Comparison of ENCODE assay signal across 19 cellular contexts in the genomic region with DNA sequence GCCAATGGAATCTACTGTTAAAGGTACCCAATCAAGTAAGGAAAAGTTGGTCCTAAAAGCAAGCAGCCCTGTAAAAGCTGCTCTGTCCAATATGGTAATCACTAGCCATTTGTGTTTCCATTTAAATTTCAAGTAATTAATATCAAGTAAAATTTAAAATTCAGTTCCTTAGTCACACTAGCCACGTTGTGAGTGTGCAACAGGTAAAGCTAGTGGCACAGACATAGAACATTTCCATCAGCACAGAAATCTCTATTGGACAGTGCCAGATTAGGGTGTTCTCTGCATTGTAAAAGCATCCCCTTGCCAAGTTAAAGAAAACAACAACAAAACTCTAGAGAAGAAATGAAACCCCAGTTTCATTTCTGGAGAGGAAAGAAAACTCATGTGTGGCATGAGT. TPM values are rescaled to one million over a fixed set of nuclear protein-coding genes. Genes with fewer than 3 reads are reported as not detected.
A peak's percentile ranks its signal among the peaks of the same experiment; 100 is the strongest.
DNase-seq lines count a peak whose midpoint lies in the region; ATAC-seq and TF ChIP-seq lines count a peak whose summit lies in the region.
"Had no signal": no experiment of that assay in that cellular context is flagged by ENCODE, and none has a peak within 500 bp of the region (broad histone marks: within the 10 kb centered on the region; RNA-seq: fewer than 3 reads in every experiment).

No MANE protein-coding gene starts in this region.

- in situ Hi-C loops in GM23248 (cut with MboI) = loop anchor here (10.0 kb wide), 1 partner anchor 264 kb away; no protein-coding TSS in a partner anchor

- H3K4me3 ChIP-seq in GM23248 (peak overlapping the region; percentile 95), RWPE2 (ENCODE audit: severe bottlenecking) (peak overlapping the region; percentile 4), fibroblast of mammary gland (ENCODE audit: control insufficient read depth, low read depth, low read length) (peak overlapping the region; percentile 93), smooth muscle cell (no peak overlapping the region)
- H3K4me3 ChIP-seq: HAP-1, SJCRH30 had no signal

- no peaks in the 10 kb centered on the region for H3K9me3 ChIP-seq in GM23248 (ENCODE audit: low read depth)
- H3K9me3 ChIP-seq in RWPE2 (ENCODE audit: severe bottlenecking) = no peaks in the 10 kb centered on the region
- no peaks in the 10 kb centered on the region for H3K9me3 ChIP-seq in smooth muscle cell (replicated peaks; ENCODE audit: low read depth)
- H3K9me3 ChIP-seq: HAP-1, SJCRH30 had no signal

- no peaks in the 10 kb centered on the region for H3K9me2 ChIP-seq in GM23248 (ENCODE audit: insufficient read depth)

- H3K27me3 ChIP-seq in GM23248 (replicated peaks; ENCODE audit: insufficient read depth) (no peaks in the 10 kb centered on the region), RWPE2 (ENCODE audit: insufficient read depth, poor library complexity, severe bottlenecking) (no peaks in the 10 kb centered on the region), smooth muscle cell (ENCODE audit: low read depth) (no peaks in the 10 kb centered on the region)
- H3K27me3 ChIP-seq: SJCRH30 had no signal

- H3K79me2 ChIP-seq in GM23248 (ENCODE audit: insufficient read depth) = peaks cover 89% of the 10 kb centered on the region
- H3K79me2 ChIP-seq in smooth muscle cell (ENCODE audit: low read depth) = peaks cover 22% of the 10 kb centered on the region

- peak overlapping the region; percentile 99 for H3K9ac ChIP-seq in GM23248
- H3K9ac ChIP-seq in smooth muscle cell (ENCODE audit: low read depth) = no peak overlapping the region

- TF ChIP-seq CTCF in RWPE2 (IDR thresholded peaks at IDR 0.05; ENCODE audit: poor library complexity, severe bottlenecking) (no peak), fibroblast of mammary gland (conservative IDR thresholded peaks at IDR 0.05; ENCODE audit: control insufficient read depth, insufficient read depth, low read depth, low read length) (no peak), smooth muscle cell (IDR thresholded peaks at IDR 0.05; ENCODE audit: borderline replicate concordance, insufficient read depth, poor library complexity, severe bottlenecking) (no peak)

- peaks cover 62% of the 10 kb centered on the region for H3K36me3 ChIP-seq in GM23248 (ENCODE audit: low read depth)
- H3K36me3 ChIP-seq in RWPE2 (ENCODE audit: low read depth) = peaks cover 87% of the 10 kb centered on the region
- no peaks in the 10 kb centered on the region for H3K36me3 ChIP-seq in smooth muscle cell (ENCODE audit: low read depth)
- H3K36me3 ChIP-seq: HAP-1 had no signal

- 38 to 63% methylated on average over 1 of the region's 1 CpG for WGBS in GM23248 (ENCODE audit: low coverage in 1 of 2, low lambda C conversion rate in 2 of 2, missing lambda C conversion rate in 2 of 2), 2 experiments
- WGBS in smooth muscle cell (ENCODE audit: low lambda C conversion rate) = 68% methylated on average over 1 of the region's 1 CpG

- ATAC-seq in RWPE2 (ENCODE audit: low read depth) = no peak
- no peak for ATAC-seq in HG02678 (IDR thresholded peaks at IDR 0.05; ENCODE audit: unreplicated experiment)
- ATAC-seq: activated CD8-positive, alpha-beta T cell treated with anti-CD3 and anti-CD28 coated beads, Interleukin-2, amount 10 ng/mL, durations not matched to agents 7 days and 5 days; left colon; natural killer cell treated with Interleukin-12 subunit alpha and Interleukin-12 subunit beta and Interleukin-15 and Interleukin-18, amount 100 ng/mL, for 72 hours had no signal

- peaks cover 69% of the 10 kb centered on the region for H3F3A ChIP-seq in GM23248 (ENCODE audit: insufficient read depth)
- H3F3A ChIP-seq in smooth muscle cell (ENCODE audit: low read depth) = peaks cover 3% of the 10 kb centered on the region

- H2AFZ ChIP-seq in GM23248 (no peak overlapping the region), smooth muscle cell (ENCODE audit: low read depth) (no peak overlapping the region)

- H3K4me1 ChIP-seq in GM23248 (ENCODE audit: insufficient read depth) (peaks cover 43% of the 10 kb centered on the region), RWPE2 (ENCODE audit: insufficient read depth, poor library complexity, severe bottlenecking) (peaks cover 55% of the 10 kb centered on the region), smooth muscle cell (ENCODE audit: low read depth) (peaks cover under 1% of the 10 kb centered on the region)

- H3K27ac ChIP-seq in GM23248 (peak overlapping the region; percentile 95), RWPE2 (ENCODE audit: poor library complexity, severe bottlenecking) (peak overlapping the region; percentile 99), smooth muscle cell (ENCODE audit: low read depth) (peak overlapping the region; percentile 96)

- H4K20me1 ChIP-seq in GM23248 (ENCODE audit: insufficient read depth) (no peaks in the 10 kb centered on the region), smooth muscle cell (ENCODE audit: low read depth) (no peaks in the 10 kb centered on the region)

- no peak for DNase-seq in GM23248
- no peak for DNase-seq in RWPE2 (ENCODE audit: low spot score)
- DNase-seq in fibroblast of mammary gland (ENCODE audit: low read depth) = no peak
- DNase-seq in smooth muscle cell (lab: John Stamatoyannopoulos, UW; ENCODE audit: unreplicated experiment) = no peak
- no peak for DNase-seq in pons (ENCODE audit: low spot score)
- no peak for DNase-seq in NCI-H2227 (lab: John Stamatoyannopoulos, UW; ENCODE audit: unreplicated experiment)
- DNase-seq in NCI-H2081 treated with DMSO at 0.1 percent for 48 hours (lab: John Stamatoyannopoulos, UW) = no peak
- DNase-seq: activated CD8-positive, alpha-beta T cell treated with anti-CD3 and anti-CD28 coated beads, Interleukin-2, amount 10 ng/mL, durations not matched to agents 7 days and 5 days; C1 segment of cervical spinal cord; DMS79; hippocampal formation; left colon; NCI-H2029; NCI-H748 treated with DMSO at 0.1 percent for 48 hours; SJCRH30; small intestine had no signal

- H3K4me2 ChIP-seq in GM23248 (ENCODE audit: unreplicated experiment) (peak overlapping the region; percentile 93), smooth muscle cell (peak overlapping the region; percentile 97)

RNA-seq across cellular contexts. Expression of gene CAV1, which starts 4.4 kb away (rescaled TPM):
- total RNA-seq in GM23248 (2014; rRNA removed; shearing (Covaris generic)) = 1,062 and 1,092 TPM in 2 replicates
- polyA plus RNA-seq in GM23248 (2016; fragmentation: Nextera tagmentation; extraction: Ambion mirVana) (1,736 and 1,789 TPM in 2 replicates), smooth muscle cell (55.8 and 71.9 TPM in 2 replicates)
- 63.4 and 84.7 TPM in 2 replicates for total RNA-seq in smooth muscle cell
- total RNA-seq: activated CD8-positive, alpha-beta T cell treated with anti-CD3 and anti-CD28 coated beads, Interleukin-2, amount 10 ng/mL, durations not matched to agents 7 days and 5 days; natural killer cell treated with Interleukin-12 subunit alpha and Interleukin-12 subunit beta and Interleukin-15 and Interleukin-18, amount 100 ng/mL, for 72 hours had no signal

RNA-seq across cellular contexts. Expression of gene CAV2, which starts 29.7 kb away (rescaled TPM):
- total RNA-seq in GM23248 (2014; rRNA removed; shearing (Covaris generic)) = 251 and 283 TPM in 2 replicates
- 344 and 358 TPM in 2 replicates for polyA plus RNA-seq in GM23248 (2016; fragmentation: Nextera tagmentation; extraction: Ambion mirVana)
- total RNA-seq in smooth muscle cell = 68.0 and 77.9 TPM in 2 replicates
- 38.8 and 55.5 TPM in 2 replicates for polyA plus RNA-seq in smooth muscle cell
- total RNA-seq: activated CD8-positive, alpha-beta T cell treated with anti-CD3 and anti-CD28 coated beads, Interleukin-2, amount 10 ng/mL, durations not matched to agents 7 days and 5 days; natural killer cell treated with Interleukin-12 subunit alpha and Interleukin-12 subunit beta and Interleukin-15 and Interleukin-18, amount 100 ng/mL, for 72 hours had no signal

Comparison
In these comparisons a context has a peak if more than half of its experiments do, and no peak if none do; other contexts are left out.
1. RNA of gene CAV1, which starts 4.4 kb away (total RNA-seq): 1,062 to 1,092 TPM in GM23248; 63.4 to 84.7 TPM in smooth muscle cell; every median in the first group is over 10 times any median in the second.
2. Peak in every context shown above with its lines, with median percentiles within 50 percentile points of each other: H3K27ac ChIP-seq.